ENCODE assay signal across 8 cellular contexts in genomic region chrX:48890296-48890925, GRCh38. TPM values are rescaled to one million over a fixed set of nuclear protein-coding genes. Genes with fewer than 3 reads are reported as not detected.
DNase-seq lines count a peak whose midpoint lies in the region; ATAC-seq, FAIRE-seq and TF ChIP-seq lines count a peak whose summit lies in the region.

No MANE protein-coding gene starts in this region.

- peaks cover 12% of the 10 kb centered on the region for H3K4me1 Mint-ChIP-seq in activated naive CD8-positive, alpha-beta T cell treated with anti-CD3 and anti-CD28 coated beads, Interleukin-2, amount 10 ng/mL, durations not matched to agents 7 days and 5 days

- peak overlapping the region; percentile 86 for H3K27ac Mint-ChIP-seq in activated naive CD8-positive, alpha-beta T cell treated with anti-CD3 and anti-CD28 coated beads, Interleukin-2, amount 10 ng/mL, durations not matched to agents 7 days and 5 days

- H3K27me3 ChIP-seq in HepG2 (ENCODE audit: control insufficient read depth in 1 of 2, insufficient read depth in 2 of 2, low read length in 2 of 2) (no peaks in the 10 kb centered on the region), right lobe of liver (no peaks in the 10 kb centered on the region), mesenchymal stem cell (ENCODE audit: control insufficient read depth in 1 of 2, insufficient read depth in 1 of 2, low read length in 2 of 2) (no peaks in the 10 kb centered on the region), vagina (no peaks in the 10 kb centered on the region)

- intact Hi-C loops in HepG2 (cut with micrococcal nuclease; ENCODE audit: unreplicated experiment) = no loop called here
- intact Hi-C loops in right lobe of liver (cut with DNase I) = no loop called here
- intact Hi-C loops in vagina (cut with DNase I) = no loop called here

- H3K27me3 Mint-ChIP-seq in activated naive CD8-positive, alpha-beta T cell treated with anti-CD3 and anti-CD28 coated beads, Interleukin-2, amount 10 ng/mL, durations not matched to agents 7 days and 5 days = peaks cover 4% of the 10 kb centered on the region

- H3K4me3 Mint-ChIP-seq in activated naive CD8-positive, alpha-beta T cell treated with anti-CD3 and anti-CD28 coated beads, Interleukin-2, amount 10 ng/mL, durations not matched to agents 7 days and 5 days = peak overlapping the region; percentile 95

- H3K79me2 ChIP-seq in HepG2 (ENCODE audit: insufficient read depth, low read length) = peaks cover 3% of the 10 kb centered on the region

- H3K4me2 ChIP-seq in HepG2 (ENCODE audit: low read depth, low read length) = peak overlapping the region; percentile 76
- peak overlapping the region; percentile 72 for H3K4me2 ChIP-seq in mesenchymal stem cell (ENCODE audit: low read length, poor library complexity, severe bottlenecking)

- no peaks in the 10 kb centered on the region for H3K9me3 ChIP-seq in HepG2 (ENCODE audit: low read length)
- H3K9me3 ChIP-seq in right lobe of liver = no peaks in the 10 kb centered on the region
- H3K9me3 ChIP-seq in mesenchymal stem cell (ENCODE audit: control insufficient read depth, low read length) = no peaks in the 10 kb centered on the region
- H3K9me3 ChIP-seq in vagina = no peaks in the 10 kb centered on the region

- H3K9ac ChIP-seq in HepG2 (ENCODE audit: insufficient read depth, low read depth, low read length) (peak overlapping the region; percentile 43; the same call in 1 of the 2 replicates), mesenchymal stem cell (ENCODE audit: low read length) (peak overlapping the region; percentile 62)

- H2AK5ac ChIP-seq in mesenchymal stem cell (ENCODE audit: low read length, severe bottlenecking) = no peak overlapping the region

- no peak overlapping the region for H3K4ac ChIP-seq in mesenchymal stem cell (ENCODE audit: low read depth in 1 of 2, low read length in 2 of 2)

- H4K20me1 ChIP-seq in HepG2 (ENCODE audit: insufficient read depth, low read length) = no peaks in the 10 kb centered on the region

- CTCF ChIA-PET in HepG2 (lab: Yijun Ruan, JAX; ENCODE audit: low intra/inter-chr PET ratio, low total read pairs) = no interaction called here

- no peak overlapping the region for H3K14ac ChIP-seq in mesenchymal stem cell (ENCODE audit: low read length in 2 of 2)

- no peak overlapping the region for H2BK15ac ChIP-seq in mesenchymal stem cell (ENCODE audit: low read depth, poor library complexity, severe bottlenecking)

- H4K8ac ChIP-seq in mesenchymal stem cell (ENCODE audit: low read length) = no peak overlapping the region

- TF ChIP-seq POLR2A in HepG2 (IDR thresholded peaks at IDR 0.05; ENCODE audit: insufficient read depth in 1 of 2, low read depth in 2 of 2, low read length in 2 of 2) (no peak), right lobe of liver (IDR thresholded peaks at IDR 0.05) (no peak), vagina (IDR thresholded peaks at IDR 0.05) (no peak)

- no peaks in the 10 kb centered on the region for H3K9me3 Mint-ChIP-seq in activated naive CD8-positive, alpha-beta T cell treated with anti-CD3 and anti-CD28 coated beads, Interleukin-2, amount 10 ng/mL, durations not matched to agents 7 days and 5 days

- H3K18ac ChIP-seq in mesenchymal stem cell (ENCODE audit: low read depth in 1 of 2, low read length in 2 of 2) = peak overlapping the region in 1 of 2 experiments; percentile 2

- in situ Hi-C loops in HepG2 (cut with HindIII; ENCODE audit: extremely low pct_ligation_motif_present, low pct_unique_long_range_greater_than_20kb) = no loop called here

- peaks cover 3% of the 10 kb centered on the region for H3K36me3 Mint-ChIP-seq in activated naive CD8-positive, alpha-beta T cell treated with anti-CD3 and anti-CD28 coated beads, Interleukin-2, amount 10 ng/mL, durations not matched to agents 7 days and 5 days

- no peak for TF ChIP-seq RAD21 in HepG2 (CRISPR knock-in tag; IDR thresholded peaks at IDR 0.05)

- no peak overlapping the region for H2BK5ac ChIP-seq in mesenchymal stem cell (ENCODE audit: low read depth, low read length, poor library complexity, severe bottlenecking)

- ATAC-seq in HepG2 (peak; percentile 51), right lobe of liver (no peak)
- ATAC-seq in activated naive CD8-positive, alpha-beta T cell treated with anti-CD3 and anti-CD28 coated beads, Interleukin-2, amount 10 ng/mL, durations not matched to agents 7 days and 5 days (ENCODE audit: low read depth) = no peak

- TF ChIP-seq EP300 in HepG2 (IDR thresholded peaks at IDR 0.05; ENCODE audit: low read depth in 2 of 2, low read length in 2 of 2) (no peak), HepG2 (CRISPR knock-in tag; IDR thresholded peaks at IDR 0.05; ENCODE audit: borderline replicate concordance) (no peak)

- no peak overlapping the region for H2BK12ac ChIP-seq in mesenchymal stem cell (ENCODE audit: low read length in 2 of 2)

- under 1% methylated on average over 7 of the region's 15 CpGs for WGBS in HepG2 (ENCODE audit: low lambda C conversion rate)
- WGBS in right lobe of liver (ENCODE audit: insufficient coverage, low coverage, low lambda C conversion rate, missing lambda C conversion rate) = 55% methylated on average over 11 of the region's 15 CpGs
- WGBS in mesenchymal stem cell = 46% methylated on average over 15 of the region's 15 CpGs

- H3K23ac ChIP-seq in mesenchymal stem cell (ENCODE audit: low read length in 2 of 2) = no peak overlapping the region

- no TSS peak for BruUV-seq in HepG2 (replicated peaks; lab: Mats Ljungman, UMichigan)

- H3K36me3 ChIP-seq in HepG2 (replicated peaks in 1 of 2; ENCODE audit: control insufficient read depth in 1 of 2, insufficient read depth in 2 of 2, low read length in 2 of 2) = peaks cover 0 to 6% of the 10 kb centered on the region in 2 experiments; a peak in 1 of 5 replicates
- no peaks in the 10 kb centered on the region for H3K36me3 ChIP-seq in right lobe of liver
- peaks cover 10 to 23% of the 10 kb centered on the region in 2 experiments for H3K36me3 ChIP-seq in mesenchymal stem cell (ENCODE audit: control insufficient read depth in 1 of 2, insufficient read depth in 2 of 2, low read depth in 1 of 2, low read length in 2 of 2)
- H3K36me3 ChIP-seq in vagina = no peaks in the 10 kb centered on the region

- H3K4me3 ChIP-seq in HepG2 (replicated peaks in 1 of 3; ENCODE audit: insufficient read depth in 1 of 3, low read depth in 2 of 3, low read length in 3 of 3) (peak overlapping the region; percentile 45 to 69 (median 64); a peak in 5 of 6 replicates), right lobe of liver (peak overlapping the region in 1 of 3 donors; percentile 60), mesenchymal stem cell (ENCODE audit: insufficient read depth in 1 of 2, low read depth in 1 of 2, low read length in 2 of 2) (peak overlapping the region in 1 of 2 experiments; percentile 75), vagina (peak overlapping the region; percentile 61 to 69)

- H3K79me1 ChIP-seq in mesenchymal stem cell (replicated peaks; ENCODE audit: low read length, poor library complexity, severe bottlenecking) = peaks cover 13% of the 10 kb centered on the region

- DNase-seq in HepG2 (ENCODE audit: low spot score) (no peak), right lobe of liver (no peak), mesenchymal stem cell (no peak), vagina (ENCODE audit: extremely low spot score in 2 of 2) (no peak), NCI-H526 treated with DMSO at 0.1 percent for 48 hours (lab: John Stamatoyannopoulos, UW) (no peak), HUDEP-2 (lab: John Stamatoyannopoulos, UW; ENCODE audit: unreplicated experiment in 76 of 76) (no peak), occipital lobe (lab: John Stamatoyannopoulos, UW) (no peak)
- DNase-seq in activated naive CD8-positive, alpha-beta T cell treated with anti-CD3 and anti-CD28 coated beads, Interleukin-2, amount 10 ng/mL, durations not matched to agents 7 days and 5 days = no peak

- H3K4me1 ChIP-seq in HepG2 (ENCODE audit: insufficient read depth, low read length) (0 out of 2 replicates have a peak, but pooled peaks cover 16% of the 10 kb centered on the region), right lobe of liver (no peaks in the 10 kb centered on the region), mesenchymal stem cell (ENCODE audit: control insufficient read depth, insufficient read depth, low read depth, low read length) (peaks cover 3% of the 10 kb centered on the region), vagina (peaks cover 5% of the 10 kb centered on the region)

- peak overlapping the region; percentile 42 for H2AFZ ChIP-seq in HepG2 (ENCODE audit: low read length)
- H2AFZ ChIP-seq in mesenchymal stem cell (ENCODE audit: low read depth, low read length) = no peak overlapping the region

- POLR2A ChIA-PET in HepG2 (lab: Yijun Ruan, JAX) = interaction anchor here (1.1 to 2.1 kb wide), 3 partner anchors 13 to 153 kb away, joined by 3 to 8 read pairs (median 5); partner anchors contain the start of gene HDAC6
- POLR2A ChIA-PET in activated naive CD8-positive, alpha-beta T cell treated with anti-CD3 and anti-CD28 coated beads, Interleukin-2, amount 10 ng/mL, durations not matched to agents 7 days and 5 days (lab: Charles Lee) = interaction anchor here (1.0 to 1.9 kb wide), 2 partner anchors 47 to 48 kb away, joined by 3 to 5 read pairs; no protein-coding TSS in a partner anchor

- no peak for FAIRE-seq in HepG2 (lab: Jason Lieb, UNC)

- no peak overlapping the region for H2BK120ac ChIP-seq in mesenchymal stem cell (ENCODE audit: low read depth, low read length)

- peak overlapping the region; percentile 15 for H4K91ac ChIP-seq in mesenchymal stem cell (ENCODE audit: low read length)

- H3K27ac ChIP-seq in HepG2 (ENCODE audit: extremely low read length, insufficient read depth, low read length) = no peak overlapping the region
- H3K27ac ChIP-seq in right lobe of liver = no peak overlapping the region
- H3K27ac ChIP-seq in mesenchymal stem cell (ENCODE audit: low read length, poor library complexity, severe bottlenecking) = no peak overlapping the region
- H3K27ac ChIP-seq in vagina = peak overlapping the region; percentile 82

- TF ChIP-seq CTCF in HepG2 (CRISPR knock-in tag; IDR thresholded peaks at IDR 0.05) = no peak
- no peak for TF ChIP-seq CTCF in right lobe of liver (IDR thresholded peaks at IDR 0.05)
- TF ChIP-seq CTCF in vagina (IDR thresholded peaks at IDR 0.05) = no peak

RNA-seq across cellular contexts. Expression of gene TIMM17B, which starts 7.2 kb away (rescaled TPM):
- total RNA-seq in HepG2 (2016; rRNA removed; fragmentation: Illumina TruSeq; extraction: Trizol) (53.4 and 56.0 TPM in 2 replicates), right lobe of liver (10 to 100 TPM; 18.2 to 29.5 (median 22.5) TPM), vagina (43.5 TPM), occipital lobe (27.9 TPM)
- 16.1 and 16.6 TPM in 2 replicates for total RNA-seq in HepG2 (2016; cell fraction: cytosol; rRNA removed; fragmentation: Illumina TruSeq; extraction: Trizol; ENCODE audit: low read depth)
- 59.1 and 59.6 TPM in 2 replicates for total RNA-seq in HepG2 (2016; cell fraction: insoluble cytoplasmic fraction; rRNA removed; fragmentation: Illumina TruSeq; extraction: Trizol)
- total RNA-seq in HepG2 (2016; cell fraction: membrane; rRNA removed; fragmentation: Illumina TruSeq; extraction: Trizol) = 21.0 and 25.1 TPM in 2 replicates
- total RNA-seq in HepG2 (2016; cell fraction: nucleus; rRNA removed; fragmentation: Illumina TruSeq; extraction: Trizol) = 35.5 and 35.9 TPM in 2 replicates
- 69.1 and 72.5 TPM in 2 replicates for polyA plus RNA-seq in HepG2 (2011; rRNA removed)
- polyA plus RNA-seq in HepG2 (2011; cell fraction: cytosol; rRNA removed) = 74.6 and 124 TPM in 2 replicates
- polyA plus RNA-seq in HepG2 (2011; cell fraction: nucleus; rRNA removed) = 52.8 and 64.5 TPM in 2 replicates
- polyA plus RNA-seq in HepG2 (2012) = 50.1 and 56.0 TPM in 2 replicates
- polyA plus RNA-seq in HepG2 (2016; cell fraction: cytosol; fragmentation: Illumina TruSeq; extraction: Trizol; ENCODE audit: low read depth) = 18.8 and 21.5 TPM in 2 replicates
- polyA plus RNA-seq in HepG2 (2016; cell fraction: insoluble cytoplasmic fraction; fragmentation: Illumina TruSeq; extraction: Trizol; ENCODE audit: low read depth) = 63.6 and 70.0 TPM in 2 replicates
- polyA plus RNA-seq in HepG2 (2016; cell fraction: membrane; fragmentation: Illumina TruSeq; extraction: Trizol; ENCODE audit: low read depth) = 22.7 and 26.6 TPM in 2 replicates
- 67.0 and 69.3 TPM in 2 replicates for polyA plus RNA-seq in HepG2 (2016; cell fraction: nucleus; fragmentation: Illumina TruSeq; extraction: Trizol; ENCODE audit: insufficient read depth, low read depth)
- polyA minus RNA-seq in HepG2 (2011; rRNA and poly(A)+ RNA removed; ENCODE audit: low replicate concordance) = 67.5 and 136 TPM in 2 replicates
- 20.0 and 25.0 TPM in 2 replicates for polyA minus RNA-seq in HepG2 (2011; cell fraction: cytosol; rRNA and poly(A)+ RNA removed)
- polyA minus RNA-seq in HepG2 (2011; cell fraction: nucleus; rRNA and poly(A)+ RNA removed) = 11.8 and 14.9 TPM in 2 replicates
- total RNA-seq in activated naive CD8-positive, alpha-beta T cell treated with anti-CD3 and anti-CD28 coated beads, Interleukin-2, amount 10 ng/mL, durations not matched to agents 7 days and 5 days = 10 to 100 TPM; 39.2 to 44.5 TPM
- polyA plus RNA-seq in mesenchymal stem cell (2013, experiment 1 of 2) = 43.8 TPM
- polyA plus RNA-seq in mesenchymal stem cell (2013, experiment 2 of 2) = 44.4 TPM

RNA-seq across cellular contexts. Expression of gene PQBP1, which starts 7.3 kb away (rescaled TPM):
- total RNA-seq in HepG2 (2016; rRNA removed; fragmentation: Illumina TruSeq; extraction: Trizol) (80.9 and 99.4 TPM in 2 replicates), right lobe of liver (10 to 100 TPM; 29.8 to 47.1 (median 35.7) TPM), vagina (67.5 TPM), occipital lobe (26.8 TPM)
- total RNA-seq in HepG2 (2016; cell fraction: cytosol; rRNA removed; fragmentation: Illumina TruSeq; extraction: Trizol; ENCODE audit: low read depth) = 33.5 and 34.4 TPM in 2 replicates
- 87.4 and 94.4 TPM in 2 replicates for total RNA-seq in HepG2 (2016; cell fraction: insoluble cytoplasmic fraction; rRNA removed; fragmentation: Illumina TruSeq; extraction: Trizol)
- 35.6 and 39.4 TPM in 2 replicates for total RNA-seq in HepG2 (2016; cell fraction: membrane; rRNA removed; fragmentation: Illumina TruSeq; extraction: Trizol)
- 40.0 and 41.7 TPM in 2 replicates for total RNA-seq in HepG2 (2016; cell fraction: nucleus; rRNA removed; fragmentation: Illumina TruSeq; extraction: Trizol)
- 58.1 and 66.9 TPM in 2 replicates for polyA plus RNA-seq in HepG2 (2011; rRNA removed)
- polyA plus RNA-seq in HepG2 (2011; cell fraction: cytosol; rRNA removed) = 77.0 and 80.0 TPM in 2 replicates
- 123 and 131 TPM in 2 replicates for polyA plus RNA-seq in HepG2 (2011; cell fraction: nucleus; rRNA removed)
- 72.0 and 77.4 TPM in 2 replicates for polyA plus RNA-seq in HepG2 (2012)
- 39.2 and 46.6 TPM in 2 replicates for polyA plus RNA-seq in HepG2 (2016; cell fraction: cytosol; fragmentation: Illumina TruSeq; extraction: Trizol; ENCODE audit: low read depth)
- 111 and 112 TPM in 2 replicates for polyA plus RNA-seq in HepG2 (2016; cell fraction: insoluble cytoplasmic fraction; fragmentation: Illumina TruSeq; extraction: Trizol; ENCODE audit: low read depth)
- polyA plus RNA-seq in HepG2 (2016; cell fraction: membrane; fragmentation: Illumina TruSeq; extraction: Trizol; ENCODE audit: low read depth) = 42.4 and 43.0 TPM in 2 replicates
- 101 and 103 TPM in 2 replicates for polyA plus RNA-seq in HepG2 (2016; cell fraction: nucleus; fragmentation: Illumina TruSeq; extraction: Trizol; ENCODE audit: insufficient read depth, low read depth)
- 33.5 and 103 TPM in 2 replicates for polyA minus RNA-seq in HepG2 (2011; rRNA and poly(A)+ RNA removed; ENCODE audit: low replicate concordance)
- polyA minus RNA-seq in HepG2 (2011; cell fraction: cytosol; rRNA and poly(A)+ RNA removed) = 32.2 and 41.4 TPM in 2 replicates
- 23.3 and 26.7 TPM in 2 replicates for polyA minus RNA-seq in HepG2 (2011; cell fraction: nucleus; rRNA and poly(A)+ RNA removed)
- 10 to 100 TPM; 58.2 to 61.0 TPM for total RNA-seq in activated naive CD8-positive, alpha-beta T cell treated with anti-CD3 and anti-CD28 coated beads, Interleukin-2, amount 10 ng/mL, durations not matched to agents 7 days and 5 days
- 69.7 TPM for polyA plus RNA-seq in mesenchymal stem cell (2013, experiment 1 of 2)
- 66.1 TPM for polyA plus RNA-seq in mesenchymal stem cell (2013, experiment 2 of 2)

RNA-seq across cellular contexts. Expression of gene SLC35A2, which starts 21.0 kb away (rescaled TPM):
- total RNA-seq in HepG2 (2016; rRNA removed; fragmentation: Illumina TruSeq; extraction: Trizol) (17.2 and 32.1 TPM in 2 replicates), right lobe of liver (10 to 100 TPM; 15.0 to 19.5 (median 17.3) TPM), vagina (7.1 TPM), occipital lobe (8.7 TPM)
- 5.6 and 5.8 TPM in 2 replicates for total RNA-seq in HepG2 (2016; cell fraction: cytosol; rRNA removed; fragmentation: Illumina TruSeq; extraction: Trizol; ENCODE audit: low read depth)
- 13.8 and 35.7 TPM in 2 replicates for total RNA-seq in HepG2 (2016; cell fraction: insoluble cytoplasmic fraction; rRNA removed; fragmentation: Illumina TruSeq; extraction: Trizol)
- total RNA-seq in HepG2 (2016; cell fraction: membrane; rRNA removed; fragmentation: Illumina TruSeq; extraction: Trizol) = 12.4 and 13.9 TPM in 2 replicates
- total RNA-seq in HepG2 (2016; cell fraction: nucleus; rRNA removed; fragmentation: Illumina TruSeq; extraction: Trizol) = 24.9 and 30.9 TPM in 2 replicates
- 40.8 and 46.4 TPM in 2 replicates for polyA plus RNA-seq in HepG2 (2011; rRNA removed)
- 41.7 and 48.0 TPM in 2 replicates for polyA plus RNA-seq in HepG2 (2011; cell fraction: cytosol; rRNA removed)
- 31.2 and 31.5 TPM in 2 replicates for polyA plus RNA-seq in HepG2 (2011; cell fraction: nucleus; rRNA removed)
- polyA plus RNA-seq in HepG2 (2012) = 16.3 and 18.8 TPM in 2 replicates
- 6.8 and 8.5 TPM in 2 replicates for polyA plus RNA-seq in HepG2 (2016; cell fraction: cytosol; fragmentation: Illumina TruSeq; extraction: Trizol; ENCODE audit: low read depth)
- 20.0 and 23.2 TPM in 2 replicates for polyA plus RNA-seq in HepG2 (2016; cell fraction: insoluble cytoplasmic fraction; fragmentation: Illumina TruSeq; extraction: Trizol; ENCODE audit: low read depth)
- polyA plus RNA-seq in HepG2 (2016; cell fraction: membrane; fragmentation: Illumina TruSeq; extraction: Trizol; ENCODE audit: low read depth) = 12.9 and 13.5 TPM in 2 replicates
- 57.8 and 62.5 TPM in 2 replicates for polyA plus RNA-seq in HepG2 (2016; cell fraction: nucleus; fragmentation: Illumina TruSeq; extraction: Trizol; ENCODE audit: insufficient read depth, low read depth)
- 110 and 137 TPM in 2 replicates for polyA minus RNA-seq in HepG2 (2011; rRNA and poly(A)+ RNA removed; ENCODE audit: low replicate concordance)
- 25.2 and 26.9 TPM in 2 replicates for polyA minus RNA-seq in HepG2 (2011; cell fraction: cytosol; rRNA and poly(A)+ RNA removed)
- polyA minus RNA-seq in HepG2 (2011; cell fraction: nucleus; rRNA and poly(A)+ RNA removed) = 9.3 and 12.1 TPM in 2 replicates
- 10 to 100 TPM; 12.7 to 14.1 TPM for total RNA-seq in activated naive CD8-positive, alpha-beta T cell treated with anti-CD3 and anti-CD28 coated beads, Interleukin-2, amount 10 ng/mL, durations not matched to agents 7 days and 5 days
- polyA plus RNA-seq in mesenchymal stem cell (2013, experiment 1 of 2) = 38.4 TPM
- polyA plus RNA-seq in mesenchymal stem cell (2013, experiment 2 of 2) = 38.1 TPM

RNA-seq across cellular contexts. Expression of gene PIM2, which starts 28.4 kb away (rescaled TPM):
- total RNA-seq in HepG2 (2016; rRNA removed; fragmentation: Illumina TruSeq; extraction: Trizol) (13.0 and 14.4 TPM in 2 replicates), right lobe of liver (1 to 10 TPM; 1.7 to 8.8 (median 6.8) TPM), vagina (11.5 TPM), occipital lobe (10.6 TPM)
- total RNA-seq in HepG2 (2016; cell fraction: cytosol; rRNA removed; fragmentation: Illumina TruSeq; extraction: Trizol; ENCODE audit: low read depth) = 1.7 and 2.6 TPM in 2 replicates
- total RNA-seq in HepG2 (2016; cell fraction: insoluble cytoplasmic fraction; rRNA removed; fragmentation: Illumina TruSeq; extraction: Trizol) = 11.9 and 13.2 TPM in 2 replicates
- 5.9 and 6.5 TPM in 2 replicates for total RNA-seq in HepG2 (2016; cell fraction: membrane; rRNA removed; fragmentation: Illumina TruSeq; extraction: Trizol)
- total RNA-seq in HepG2 (2016; cell fraction: nucleus; rRNA removed; fragmentation: Illumina TruSeq; extraction: Trizol) = 7.9 and 8.0 TPM in 2 replicates
- 15.8 and 17.4 TPM in 2 replicates for polyA plus RNA-seq in HepG2 (2011; rRNA removed)
- polyA plus RNA-seq in HepG2 (2011; cell fraction: cytosol; rRNA removed) = 10.3 and 10.6 TPM in 2 replicates
- polyA plus RNA-seq in HepG2 (2011; cell fraction: nucleus; rRNA removed) = 14.3 and 17.5 TPM in 2 replicates
- polyA plus RNA-seq in HepG2 (2012) = 10.1 and 10.6 TPM in 2 replicates
- 1.1 TPM in 2 replicates for polyA plus RNA-seq in HepG2 (2016; cell fraction: cytosol; fragmentation: Illumina TruSeq; extraction: Trizol; ENCODE audit: low read depth)
- 14.0 and 15.2 TPM in 2 replicates for polyA plus RNA-seq in HepG2 (2016; cell fraction: insoluble cytoplasmic fraction; fragmentation: Illumina TruSeq; extraction: Trizol; ENCODE audit: low read depth)
- 3.5 and 4.0 TPM in 2 replicates for polyA plus RNA-seq in HepG2 (2016; cell fraction: membrane; fragmentation: Illumina TruSeq; extraction: Trizol; ENCODE audit: low read depth)
- 11.4 and 16.3 TPM in 2 replicates for polyA plus RNA-seq in HepG2 (2016; cell fraction: nucleus; fragmentation: Illumina TruSeq; extraction: Trizol; ENCODE audit: insufficient read depth, low read depth)
- polyA minus RNA-seq in HepG2 (2011; rRNA and poly(A)+ RNA removed; ENCODE audit: low replicate concordance) = 17.3 and 37.4 TPM in 2 replicates
- polyA minus RNA-seq in HepG2 (2011; cell fraction: cytosol; rRNA and poly(A)+ RNA removed) = 4.9 and 5.8 TPM in 2 replicates
- 8.5 and 10.9 TPM in 2 replicates for polyA minus RNA-seq in HepG2 (2011; cell fraction: nucleus; rRNA and poly(A)+ RNA removed)
- 10 to 100 TPM; 63.1 to 63.2 TPM for total RNA-seq in activated naive CD8-positive, alpha-beta T cell treated with anti-CD3 and anti-CD28 coated beads, Interleukin-2, amount 10 ng/mL, durations not matched to agents 7 days and 5 days
- polyA plus RNA-seq in mesenchymal stem cell (2013, experiment 1 of 2) = 11.0 TPM
- 10.8 TPM for polyA plus RNA-seq in mesenchymal stem cell (2013, experiment 2 of 2)

RNA-seq across cellular contexts. Expression of gene PCSK1N, which starts 55.0 kb away (rescaled TPM):
- total RNA-seq in HepG2 (2016; rRNA removed; fragmentation: Illumina TruSeq; extraction: Trizol) = 5.1 and 14.0 TPM in 2 replicates
- 9.8 and 14.0 TPM in 2 replicates for total RNA-seq in HepG2 (2016; cell fraction: cytosol; rRNA removed; fragmentation: Illumina TruSeq; extraction: Trizol; ENCODE audit: low read depth)
- 5.1 and 12.9 TPM in 2 replicates for total RNA-seq in HepG2 (2016; cell fraction: insoluble cytoplasmic fraction; rRNA removed; fragmentation: Illumina TruSeq; extraction: Trizol)
- 11.6 and 20.7 TPM in 2 replicates for total RNA-seq in HepG2 (2016; cell fraction: membrane; rRNA removed; fragmentation: Illumina TruSeq; extraction: Trizol)
- 7.8 and 8.8 TPM in 2 replicates for total RNA-seq in HepG2 (2016; cell fraction: nucleus; rRNA removed; fragmentation: Illumina TruSeq; extraction: Trizol)
- 4.5 and 7.0 TPM in 2 replicates for polyA plus RNA-seq in HepG2 (2011; rRNA removed)
- polyA plus RNA-seq in HepG2 (2011; cell fraction: cytosol; rRNA removed) = 6.0 and 18.5 TPM in 2 replicates
- 17.9 and 18.7 TPM in 2 replicates for polyA plus RNA-seq in HepG2 (2011; cell fraction: nucleus; rRNA removed)
- 16.8 and 23.0 TPM in 2 replicates for polyA plus RNA-seq in HepG2 (2012)
- 28.6 and 33.0 TPM in 2 replicates for polyA plus RNA-seq in HepG2 (2016; cell fraction: cytosol; fragmentation: Illumina TruSeq; extraction: Trizol; ENCODE audit: low read depth)
- polyA plus RNA-seq in HepG2 (2016; cell fraction: insoluble cytoplasmic fraction; fragmentation: Illumina TruSeq; extraction: Trizol; ENCODE audit: low read depth) = 9.6 and 13.5 TPM in 2 replicates
- polyA plus RNA-seq in HepG2 (2016; cell fraction: membrane; fragmentation: Illumina TruSeq; extraction: Trizol; ENCODE audit: low read depth) = 20.8 and 24.6 TPM in 2 replicates
- 36.2 and 42.3 TPM in 2 replicates for polyA plus RNA-seq in HepG2 (2016; cell fraction: nucleus; fragmentation: Illumina TruSeq; extraction: Trizol; ENCODE audit: insufficient read depth, low read depth)
- polyA minus RNA-seq in HepG2 (2011; rRNA and poly(A)+ RNA removed; ENCODE audit: low replicate concordance) = 5.6 TPM in 1 of 2 replicates, not detected in the other
- 9.4 and 13.6 TPM in 2 replicates for polyA minus RNA-seq in HepG2 (2011; cell fraction: cytosol; rRNA and poly(A)+ RNA removed)
- polyA minus RNA-seq in HepG2 (2011; cell fraction: nucleus; rRNA and poly(A)+ RNA removed) = 2.9 and 4.1 TPM in 2 replicates
- total RNA-seq in right lobe of liver = 1 to 10 TPM in 1 of 6 experiments, under 1 TPM in 1, not detected in 4; 0.20 to 1.4 TPM
- total RNA-seq in activated naive CD8-positive, alpha-beta T cell treated with anti-CD3 and anti-CD28 coated beads, Interleukin-2, amount 10 ng/mL, durations not matched to agents 7 days and 5 days = 1 to 10 TPM in 1 of 2 experiments, under 1 TPM in 1; 0.68 to 1.2 TPM
- 0.12 TPM for polyA plus RNA-seq in mesenchymal stem cell (2013, experiment 1 of 2)
- 0.16 TPM for polyA plus RNA-seq in mesenchymal stem cell (2013, experiment 2 of 2)
- total RNA-seq in vagina = 15.0 TPM
- total RNA-seq in occipital lobe = 48.7 TPM
